In genomic region chr2:42346856-42347255, GRCh38 we compare ENCODE assay signal across 5 cellular contexts. TPM values are rescaled to one million over a fixed set of nuclear protein-coding genes. Genes with fewer than 3 reads are reported as not detected.
A peak's percentile ranks its signal among the peaks of the same experiment; 100 is the strongest.
DNase-seq lines count a peak whose midpoint lies in the region; ATAC-seq and TF ChIP-seq lines count a peak whose summit lies in the region.
"Not testable (repeated sequence)": the region's sequence is repeated elsewhere in the genome, so short reads cannot be mapped to it uniquely, and the experiment has no call there.

No MANE protein-coding gene starts in this region.

- not testable (repeated sequence) for H3K9ac ChIP-seq in liver (ENCODE audit: low read depth in 1 of 2, low read length in 2 of 2)

- peaks cover 0 to 29% of the 10 kb centered on the region in 2 donors for H3K36me3 ChIP-seq in adrenal gland (replicated peaks in 1 of 2)
- H3K36me3 ChIP-seq in esophagus muscularis mucosa: peaks cover 0 to 72% (median 28%) of the 10 kb centered on the region in 4 donors
- H3K36me3 ChIP-seq in liver (ENCODE audit: control insufficient read depth in 4 of 4, insufficient read depth in 3 of 4, low read depth in 1 of 4, low read length in 3 of 4): not testable (repeated sequence)

- not testable (repeated sequence) for H3K27me3 Mint-ChIP-seq in central memory CD8-positive, alpha-beta T cell

- H3K27ac ChIP-seq in adrenal gland (peak overlapping the region in 3 of 5 donors; percentile 68 to 78 (median 75)), liver (ENCODE audit: low read depth in 1 of 2, low read length in 2 of 2) (peak overlapping the region in 1 of 2 donors; percentile 36)
- H3K27ac ChIP-seq in esophagus muscularis mucosa (replicated peaks in 1 of 4): not testable (repeated sequence)

- peak; percentile 59 to 86 (median 69) for DNase-seq in adrenal gland
- DNase-seq in central memory CD8-positive, alpha-beta T cell (ENCODE audit: low spot score in 2 of 2): not testable (repeated sequence)
- peak; percentile 4 for DNase-seq in esophagus muscularis mucosa (ENCODE audit: extremely low spot score)
- DNase-seq in left lobe of liver (ENCODE audit: low spot score): peak; percentile 83

- peaks cover 26% of the 10 kb centered on the region for H3K4me1 Mint-ChIP-seq in central memory CD8-positive, alpha-beta T cell

- H3K36me3 Mint-ChIP-seq in central memory CD8-positive, alpha-beta T cell (ENCODE audit: insufficient read depth): peaks cover 38% of the 10 kb centered on the region

- not testable (repeated sequence) for H3K9me3 Mint-ChIP-seq in central memory CD8-positive, alpha-beta T cell

- peak; percentile 7 to 28 for TF ChIP-seq RAD21 in liver (IDR thresholded peaks at IDR 0.05)

- not testable (repeated sequence) for ATAC-seq in central memory CD8-positive, alpha-beta T cell (replicated peaks; ENCODE audit: extremely low read depth, poor library complexity, severe bottlenecking)
- peak; percentile 62 for ATAC-seq in left lobe of liver

- not testable (repeated sequence) for TF ChIP-seq CTCF in adrenal gland (IDR thresholded peaks at IDR 0.05); esophagus muscularis mucosa (IDR thresholded peaks at IDR 0.05); liver (IDR thresholded peaks at IDR 0.05; ENCODE audit: low read depth, low read length, missing input control)

- peak overlapping the region; percentile 53 for H3K27ac Mint-ChIP-seq in central memory CD8-positive, alpha-beta T cell (ENCODE audit: low read depth)

- H3K4me1 ChIP-seq in adrenal gland (replicated peaks in 1 of 2) (peaks cover 44 to 60% of the 10 kb centered on the region in 2 donors), esophagus muscularis mucosa (peaks cover 13 to 35% (median 22%) of the 10 kb centered on the region in 4 donors), liver (ENCODE audit: control insufficient read depth in 4 of 4, insufficient read depth in 4 of 4, low read length in 3 of 4) (peaks cover 14 to 67% (median 52%) of the 10 kb centered on the region in 4 donors)

- not testable (repeated sequence) for H3K4me3 Mint-ChIP-seq in central memory CD8-positive, alpha-beta T cell

- not testable (repeated sequence) for TF ChIP-seq POLR2A in adrenal gland (IDR thresholded peaks at IDR 0.05); esophagus muscularis mucosa (IDR thresholded peaks at IDR 0.05; ENCODE audit: low read depth)

- not testable (repeated sequence) for H3K9me3 ChIP-seq in adrenal gland (replicated peaks in 1 of 3); esophagus muscularis mucosa; liver (ENCODE audit: control insufficient read depth in 4 of 4, low read length in 3 of 4)

- TF ChIP-seq EP300 in esophagus muscularis mucosa (IDR thresholded peaks at IDR 0.05): not testable (repeated sequence)

- not testable (repeated sequence) for H3K4me3 ChIP-seq in adrenal gland; esophagus muscularis mucosa; liver (ENCODE audit: low read depth in 1 of 3, low read length in 3 of 3)

- not testable (repeated sequence) for H3K27me3 ChIP-seq in adrenal gland; esophagus muscularis mucosa; liver (ENCODE audit: control insufficient read depth in 4 of 4, insufficient read depth in 4 of 4, low read length in 3 of 4)

- 45 to 64% (median 54%) methylated on average over 6 of the region's 6 CpGs for WGBS in adrenal gland, 4 donors
- WGBS in esophagus muscularis mucosa: 98% methylated on average over 6 of the region's 6 CpGs
- 44% methylated on average over 6 of the region's 6 CpGs for WGBS in liver

- intact Hi-C loops in adrenal gland (cut with DNase I); esophagus muscularis mucosa (cut with DNase I): not testable (repeated sequence)

TF ChIP-seq in liver, 16 proteins besides CTCF, POLR2A, EP300 and RAD21:
- TF ChIP-seq YY1 (IDR thresholded peaks at IDR 0.05) (peak; percentile 75), NR2F2 (IDR thresholded peaks at IDR 0.05) (peak; percentile 38), RXRA (IDR thresholded peaks at IDR 0.05) (peak; percentile 78), REST (IDR thresholded peaks at IDR 0.05) (peak; percentile 27), ATF3 (IDR thresholded peaks at IDR 0.05) (peak; percentile 16), MAX (IDR thresholded peaks at IDR 0.05) (peak; percentile 20), JUND (IDR thresholded peaks at IDR 0.05) (peak in 1 of 2 donors; percentile 66), SP1 (IDR thresholded peaks at IDR 0.05) (peak; percentile 70), HNF4A (conservative IDR thresholded peaks at IDR 0.05) (peak; percentile 87 to 89), HNF4G (IDR thresholded peaks at IDR 0.05) (peak; percentile 45)

RNA-seq across cellular contexts. Expression of gene COX7A2L, which starts 14.2 kb away (rescaled TPM):
- total RNA-seq in adrenal gland (100 to 1,000 TPM; 185 to 446 (median 321) TPM), esophagus muscularis mucosa (100 to 1,000 TPM in 1 of 4 donors, 10 to 100 TPM in 3; 56.9 to 122 (median 95.1) TPM), left lobe of liver (38.5 TPM), liver (100 to 1,000 TPM in 1 of 2 donors, 10 to 100 TPM in 1; 55.0 to 102 TPM)
- polyA plus RNA-seq in adrenal gland (100 to 1,000 TPM; 124 to 236 (median 167) TPM), liver (10 to 100 TPM; 62.5 to 91.4 TPM)
